In the genomic region with DNA sequence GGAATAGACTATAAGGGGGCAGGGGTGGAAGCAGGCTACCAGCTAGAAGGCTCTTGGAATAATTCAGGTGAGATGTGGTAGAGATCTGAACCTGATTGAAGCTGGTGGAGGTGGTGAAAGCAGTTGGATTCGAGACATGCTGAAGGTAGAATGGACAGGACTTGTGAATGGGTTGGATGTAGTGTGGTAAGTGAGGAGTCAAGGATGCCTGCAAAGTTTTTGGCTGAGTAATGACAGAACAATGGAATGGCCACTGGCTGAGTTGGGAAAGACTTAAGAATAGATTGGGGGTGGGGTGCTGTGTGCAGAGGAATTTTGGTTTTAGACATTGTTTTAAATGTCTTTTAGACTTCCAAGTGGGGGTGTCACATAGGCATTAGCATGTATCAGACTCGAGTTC, we compare ENCODE assay signal across 18 cellular contexts. TPM values are rescaled to one million over a fixed set of nuclear protein-coding genes. Genes with fewer than 3 reads are reported as not detected.
DNase-seq lines count a peak whose midpoint lies in the region; ATAC-seq and TF ChIP-seq lines count a peak whose summit lies in the region.
"Had no signal": no experiment of that assay in that cellular context is flagged by ENCODE, and none has a peak within 500 bp of the region (broad histone marks: within the 10 kb centered on the region; RNA-seq: fewer than 3 reads in every experiment).

No MANE protein-coding gene starts in this region.

- H3K4me3 ChIP-seq in brain microvascular endothelial cell (ENCODE audit: low read depth, low read length) = no peak overlapping the region
- H3K4me3 ChIP-seq: pancreas, tibial nerve had no signal

- H3K4me1 Mint-ChIP-seq in HFFc6 (ENCODE audit: low read depth) = no peaks in the 10 kb centered on the region
- H3K4me1 Mint-ChIP-seq: stimulated activated memory B cell treated with anti-CD40 and anti-IgM and Interleukin-4, amounts not matched to agents 10 μg/mL and 1 μg/mL and 100 μg/mL, for 72 hours had no signal

- DNase-seq in AG08395 (ENCODE audit: low spot score) = peak; percentile 56
- peak; percentile 44 for DNase-seq in HFFc6
- DNase-seq in brain microvascular endothelial cell = peak; percentile 31
- peak; percentile 49 for DNase-seq in iris pigment epithelial cell (ENCODE audit: low read depth)
- no peak for DNase-seq in DMS 273 (lab: John Stamatoyannopoulos, UW; ENCODE audit: unreplicated experiment)
- no peak for DNase-seq in midbrain (lab: John Stamatoyannopoulos, UW)
- DNase-seq in activated naive CD4-positive, alpha-beta T cell treated with anti-CD3 and anti-CD28 coated beads, Interleukin-2, amount 50 U/mL, for 72 hours (ENCODE audit: low spot score in 2 of 2) = no peak
- DNase-seq: activated T-cell treated with anti-CD3 and anti-CD28 coated beads, Interleukin-2, amount 50 U/mL, for 24 hours; islet precursor cell; NCI-H1436 treated with DMSO at 0.1 percent for 48 hours; pancreas; SIG-M5; T1000 had no signal

- no peak overlapping the region for H3K27ac Mint-ChIP-seq in HFFc6
- no peak overlapping the region for H3K27ac Mint-ChIP-seq in activated naive CD4-positive, alpha-beta T cell treated with anti-CD3 and anti-CD28 coated beads, Interleukin-2, amount 50 U/mL, for 72 hours
- H3K27ac Mint-ChIP-seq: activated naive CD4-positive, alpha-beta T cell treated with anti-CD3 and anti-CD28 coated beads, Interleukin-2, amount 50 U/mL, for 24 hours; activated T-cell treated with anti-CD3 and anti-CD28 coated beads, Interleukin-2, amount 50 U/mL, for 24 hours; stimulated activated memory B cell treated with anti-CD40 and anti-IgM and Interleukin-4, amounts not matched to agents 10 μg/mL and 1 μg/mL and 100 μg/mL, for 72 hours had no signal

- H3K36me3 ChIP-seq in brain microvascular endothelial cell (replicated peaks) = no peaks in the 10 kb centered on the region

- H3K4me3 Mint-ChIP-seq in HFFc6 = no peak overlapping the region
- H3K4me3 Mint-ChIP-seq: activated naive CD4-positive, alpha-beta T cell treated with anti-CD3 and anti-CD28 coated beads, Interleukin-2, amount 50 U/mL, for 24 hours; activated T-cell treated with anti-CD3 and anti-CD28 coated beads, Interleukin-2, amount 50 U/mL, for 24 hours; stimulated activated memory B cell treated with anti-CD40 and anti-IgM and Interleukin-4, amounts not matched to agents 10 μg/mL and 1 μg/mL and 100 μg/mL, for 72 hours had no signal

- in situ Hi-C loops in brain microvascular endothelial cell (cut with HindIII; ENCODE audit: low pct_ligation_motif_present, low sequenced_read_pairs) = no loop called here

- no peak overlapping the region for H3K27ac ChIP-seq in brain microvascular endothelial cell
- H3K27ac ChIP-seq: HL-60, pancreas, tibial nerve had no signal

- ATAC-seq in HG03342 (IDR thresholded peaks at IDR 0.05; ENCODE audit: unreplicated experiment) = no peak
- ATAC-seq in activated naive CD4-positive, alpha-beta T cell treated with anti-CD3 and anti-CD28 coated beads, Interleukin-2, amount 50 U/mL, for 72 hours = no peak
- ATAC-seq: stimulated activated memory B cell treated with anti-CD40 and anti-IgM and Interleukin-4, amounts not matched to agents 10 μg/mL and 1 μg/mL and 100 μg/mL, for 72 hours had no signal

- TF ChIP-seq CTCF in HFFc6 (IDR thresholded peaks at IDR 0.05) (no peak), brain microvascular endothelial cell (IDR thresholded peaks at IDR 0.05; ENCODE audit: low read depth, low read length, missing control alignments) (no peak)

- no peaks in the 10 kb centered on the region for H3K27me3 Mint-ChIP-seq in HFFc6 (ENCODE audit: insufficient read depth)
- H3K27me3 Mint-ChIP-seq: activated naive CD4-positive, alpha-beta T cell treated with anti-CD3 and anti-CD28 coated beads, Interleukin-2, amount 50 U/mL, for 24 hours; activated T-cell treated with anti-CD3 and anti-CD28 coated beads, Interleukin-2, amount 50 U/mL, for 24 hours; stimulated activated memory B cell treated with anti-CD40 and anti-IgM and Interleukin-4, amounts not matched to agents 10 μg/mL and 1 μg/mL and 100 μg/mL, for 72 hours had no signal

- H3K9me3 Mint-ChIP-seq in HFFc6 = no peaks in the 10 kb centered on the region
- H3K9me3 Mint-ChIP-seq in activated naive CD4-positive, alpha-beta T cell treated with anti-CD3 and anti-CD28 coated beads, Interleukin-2, amount 50 U/mL, for 72 hours = no peaks in the 10 kb centered on the region
- H3K9me3 Mint-ChIP-seq: activated naive CD4-positive, alpha-beta T cell treated with anti-CD3 and anti-CD28 coated beads, Interleukin-2, amount 50 U/mL, for 24 hours; activated T-cell treated with anti-CD3 and anti-CD28 coated beads, Interleukin-2, amount 50 U/mL, for 24 hours; stimulated activated memory B cell treated with anti-CD40 and anti-IgM and Interleukin-4, amounts not matched to agents 10 μg/mL and 1 μg/mL and 100 μg/mL, for 72 hours had no signal

- peaks cover 11% of the 10 kb centered on the region; the same call in 1 of the 2 replicates for H3K36me3 Mint-ChIP-seq in HFFc6 (ENCODE audit: low read depth)
- H3K36me3 Mint-ChIP-seq in activated naive CD4-positive, alpha-beta T cell treated with anti-CD3 and anti-CD28 coated beads, Interleukin-2, amount 50 U/mL, for 72 hours = no peaks in the 10 kb centered on the region

- no peaks in the 10 kb centered on the region for H3K27me3 ChIP-seq in brain microvascular endothelial cell (replicated peaks)
- H3K27me3 ChIP-seq: pancreas, tibial nerve had no signal

RNA-seq across cellular contexts. Expression of a gene that starts 33.5 kb away (rescaled TPM):
- total RNA-seq in HFFc6 (2021; fragmentation: NEBNext Ultra II Directional; extraction: Animal tissue kit (Norgen Biotek cat#: 25700)) = 10 to 100 TPM; 25.5 to 33.9 (median 31.0) TPM
- 10 to 100 TPM; 28.7 to 32.4 TPM for total RNA-seq in activated naive CD4-positive, alpha-beta T cell treated with anti-CD3 and anti-CD28 coated beads, Interleukin-2, amount 50 U/mL, for 72 hours

Comparison
In these comparisons a context has a peak if more than half of its experiments do, and no peak if none do; other contexts are left out.
1. DNase-seq: peak in AG08395 (single experiment), HFFc6 (single experiment), brain microvascular endothelial cell (single experiment) and iris pigment epithelial cell (single experiment); none in DMS 273 (single experiment), midbrain (single experiment) and activated naive CD4-positive, alpha-beta T cell treated with anti-CD3 and anti-CD28 coated beads, Interleukin-2, amount 50 U/mL, for 72 hours (0 of 2).